Comparison of ENCODE assay signal across 8 cellular contexts in genomic region chr1:202554619-202555018, GRCh38.
DNase-seq lines count a peak whose midpoint lies in the region; ATAC-seq, FAIRE-seq and TF ChIP-seq lines count a peak whose summit lies in the region.
"Not testable (repeated sequence)": the region's sequence is repeated elsewhere in the genome, so short reads cannot be mapped to it uniquely, and the experiment has no call there.

No MANE protein-coding gene starts in this region.

- H3K27ac ChIP-seq in ascending aorta (peak overlapping the region; percentile 59 to 79), gastroesophageal sphincter (peak overlapping the region; percentile 62 to 87 (median 75)), muscle layer of colon (ENCODE audit: low read depth, low read length) (peak overlapping the region; percentile 70), stomach (peak overlapping the region in 4 of 5 donors; percentile 58 to 79 (median 74)), uterus (peak overlapping the region; percentile 71 to 99)

- not testable (repeated sequence) for H3K27me3 ChIP-seq in ascending aorta; gastroesophageal sphincter; muscle layer of colon (ENCODE audit: control insufficient read depth in 1 of 2, insufficient read depth in 2 of 2, low read length in 2 of 2); stomach; uterus

- H3K9ac ChIP-seq in muscle layer of colon (ENCODE audit: low read length) = not testable (repeated sequence)

- FAIRE-seq in GM12892 (lab: Jason Lieb, UNC) = peak; percentile 17

- not testable (repeated sequence) for ATAC-seq in gastroesophageal sphincter
- ATAC-seq in left lobe of liver = peak; percentile 81

- 51 to 64% methylated on average over 3 to 4 of the region's 4 CpGs for WGBS in gastroesophageal sphincter (ENCODE audit: low coverage in 1 of 2), 2 donors
- WGBS in stomach, 5 donors = 49 to 69% (median 63%) methylated on average over 4 of the region's 4 CpGs

- intact Hi-C loops in ascending aorta (cut with DNase I); stomach (cut with DNase I; ENCODE audit: low total_unique reads); uterus (cut with DNase I; ENCODE audit: low total_unique reads): not testable (repeated sequence)

- peak overlapping the region; percentile 16 to 45 for H3K4me3 ChIP-seq in ascending aorta
- not testable (repeated sequence) for H3K4me3 ChIP-seq in gastroesophageal sphincter; muscle layer of colon (ENCODE audit: low read depth in 1 of 2, low read length in 2 of 2); stomach; uterus

- TF ChIP-seq POLR2A in GM12892 (IDR thresholded peaks at IDR 0.05; ENCODE audit: low read depth, low read length); gastroesophageal sphincter (IDR thresholded peaks at IDR 0.05); stomach (IDR thresholded peaks at IDR 0.05); uterus (IDR thresholded peaks at IDR 0.05): not testable (repeated sequence)

- TF ChIP-seq EP300 in gastroesophageal sphincter (IDR thresholded peaks at IDR 0.05); stomach (IDR thresholded peaks at IDR 0.05): not testable (repeated sequence)

- DNase-seq in GM12892 (ENCODE audit: insufficient read length); ascending aorta (ENCODE audit: low spot score in 2 of 2); left lobe of liver (ENCODE audit: low spot score); stomach; uterus: not testable (repeated sequence)
- peak; percentile 7 for DNase-seq in LoVo (ENCODE audit: low spot score)

- not testable (repeated sequence) for H3K9me3 ChIP-seq in ascending aorta; gastroesophageal sphincter; muscle layer of colon (ENCODE audit: low read length); stomach; uterus

- TF ChIP-seq CTCF in ascending aorta (IDR thresholded peaks at IDR 0.05); gastroesophageal sphincter (IDR thresholded peaks at IDR 0.05); stomach (IDR thresholded peaks at IDR 0.05); uterus (IDR thresholded peaks at IDR 0.05): not testable (repeated sequence)

- H3K36me3 ChIP-seq in ascending aorta = peaks cover 10% of the 10 kb centered on the region in 2 donors
- H3K36me3 ChIP-seq in gastroesophageal sphincter; muscle layer of colon (ENCODE audit: insufficient read depth, low read length); stomach; uterus: not testable (repeated sequence)

- H3K4me1 ChIP-seq in ascending aorta (peaks cover 28 to 73% of the 10 kb centered on the region in 2 donors), gastroesophageal sphincter (peaks cover 15 to 96% (median 25%) of the 10 kb centered on the region in 3 donors), muscle layer of colon (ENCODE audit: insufficient read depth, low read length) (peaks cover 72% of the 10 kb centered on the region), stomach (peaks cover 8 to 83% (median 51%) of the 10 kb centered on the region in 4 donors), uterus (peaks cover 7 to 12% of the 10 kb centered on the region in 2 donors)
